In the genomic region with DNA sequence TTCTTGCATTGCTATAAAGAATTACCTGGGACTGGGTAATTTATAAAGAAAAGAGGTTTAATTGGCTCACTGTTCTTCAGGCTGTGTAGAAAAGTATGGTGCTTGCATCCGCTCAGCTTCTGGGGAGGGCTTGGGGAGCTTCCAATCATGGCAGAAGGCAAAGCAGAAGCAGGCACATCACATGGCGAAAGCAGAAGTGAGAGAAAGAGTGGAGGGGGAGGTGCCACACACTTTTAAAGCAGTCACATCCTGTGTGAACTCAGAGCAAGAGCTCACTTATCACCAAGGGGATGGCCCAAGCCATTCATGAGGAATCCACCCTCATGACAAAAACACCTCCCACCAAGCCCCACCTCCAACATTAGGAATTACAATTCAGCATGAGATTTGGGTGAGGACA, we compare ENCODE assay signal across 1 cellular context.
TF ChIP-seq lines count a peak whose summit lies in the region.

No MANE protein-coding gene starts in this region.

TF ChIP-seq in GM12878, 131 proteins besides CTCF, POLR2A, EP300 and RAD21 (continued from another document):
- TF ChIP-seq NBN (IDR thresholded peaks at IDR 0.05) (no peak), GABPA (IDR thresholded peaks at IDR 0.05; ENCODE audit: low read depth) (no peak), IKZF2 (IDR thresholded peaks at IDR 0.05) (peak; percentile 24 to 27; a peak in 2 of 4 replicates), ATF7 (IDR thresholded peaks at IDR 0.05; ENCODE audit: low read depth) (peak; percentile 52), PAX5 (IDR thresholded peaks at IDR 0.05; ENCODE audit: borderline replicate concordance, low read depth, low read length) (no peak), TARDBP (IDR thresholded peaks at IDR 0.05; ENCODE audit: borderline replicate concordance) (no peak), FOS (IDR thresholded peaks at IDR 0.05; ENCODE audit: borderline replicate concordance, extremely low read depth, insufficient read length) (no peak), YBX1 (IDR thresholded peaks at IDR 0.05) (no peak)
- TF ChIP-seq, protein P1, sequence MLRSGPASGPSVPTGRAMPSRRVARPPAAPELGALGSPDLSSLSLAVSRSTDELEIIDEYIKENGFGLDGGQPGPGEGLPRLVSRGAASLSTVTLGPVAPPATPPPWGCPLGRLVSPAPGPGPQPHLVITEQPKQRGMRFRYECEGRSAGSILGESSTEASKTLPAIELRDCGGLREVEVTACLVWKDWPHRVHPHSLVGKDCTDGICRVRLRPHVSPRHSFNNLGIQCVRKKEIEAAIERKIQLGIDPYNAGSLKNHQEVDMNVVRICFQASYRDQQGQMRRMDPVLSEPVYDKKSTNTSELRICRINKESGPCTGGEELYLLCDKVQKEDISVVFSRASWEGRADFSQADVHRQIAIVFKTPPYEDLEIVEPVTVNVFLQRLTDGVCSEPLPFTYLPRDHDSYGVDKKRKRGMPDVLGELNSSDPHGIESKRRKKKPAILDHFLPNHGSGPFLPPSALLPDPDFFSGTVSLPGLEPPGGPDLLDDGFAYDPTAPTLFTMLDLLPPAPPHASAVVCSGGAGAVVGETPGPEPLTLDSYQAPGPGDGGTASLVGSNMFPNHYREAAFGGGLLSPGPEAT (IDR thresholded peaks at IDR 0.05; ENCODE audit: low read depth): peak; percentile 41; the same call in 1 of the 2 replicates
TF ChIP-seq in GM12878: peak in this region for 8.
